In genomic region chr5:43120720-43121564, GRCh38 we compare ENCODE assay signal across 1 cellular context.
A peak's percentile ranks its signal among the peaks of the same experiment; 100 is the strongest.
TF ChIP-seq lines count a peak whose summit lies in the region.

A gene with protein sequence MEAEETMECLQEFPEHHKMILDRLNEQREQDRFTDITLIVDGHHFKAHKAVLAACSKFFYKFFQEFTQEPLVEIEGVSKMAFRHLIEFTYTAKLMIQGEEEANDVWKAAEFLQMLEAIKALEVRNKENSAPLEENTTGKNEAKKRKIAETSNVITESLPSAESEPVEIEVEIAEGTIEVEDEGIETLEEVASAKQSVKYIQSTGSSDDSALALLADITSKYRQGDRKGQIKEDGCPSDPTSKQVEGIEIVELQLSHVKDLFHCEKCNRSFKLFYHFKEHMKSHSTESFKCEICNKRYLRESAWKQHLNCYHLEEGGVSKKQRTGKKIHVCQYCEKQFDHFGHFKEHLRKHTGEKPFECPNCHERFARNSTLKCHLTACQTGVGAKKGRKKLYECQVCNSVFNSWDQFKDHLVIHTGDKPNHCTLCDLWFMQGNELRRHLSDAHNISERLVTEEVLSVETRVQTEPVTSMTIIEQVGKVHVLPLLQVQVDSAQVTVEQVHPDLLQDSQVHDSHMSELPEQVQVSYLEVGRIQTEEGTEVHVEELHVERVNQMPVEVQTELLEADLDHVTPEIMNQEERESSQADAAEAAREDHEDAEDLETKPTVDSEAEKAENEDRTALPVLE (plus strand): TSS chr5:43120914. CDS start chr5:43122054, 1,140 bp downstream.

TF ChIP-seq in HepG2, 621 proteins besides CTCF, POLR2A, EP300 and RAD21 (continued from another document and continues in another):
- TF ChIP-seq MNT (IDR thresholded peaks at IDR 0.05) (peak; percentile 73), ZNF530 (CRISPR knock-in tag; IDR thresholded peaks at IDR 0.05; ENCODE audit: low read depth) (0 out of 2 replicates have a peak, but pooled peaks have one; percentile 27), ZNF772 (CRISPR knock-in tag; IDR thresholded peaks at IDR 0.05) (peak; percentile 86), MTF1 (CRISPR knock-in tag; IDR thresholded peaks at IDR 0.05) (peak; percentile 90), ZNF33A (CRISPR knock-in tag; IDR thresholded peaks at IDR 0.05; ENCODE audit: borderline replicate concordance) (peak; percentile 63; the same call in 1 of the 2 replicates), TOE1 (CRISPR knock-in tag; IDR thresholded peaks at IDR 0.05) (no peak), YEATS4 (CRISPR knock-in tag; IDR thresholded peaks at IDR 0.05; ENCODE audit: borderline replicate concordance) (peak; percentile 95), ZNF891 (CRISPR knock-in tag; IDR thresholded peaks at IDR 0.05) (peak; percentile 90), TRIM24 (CRISPR knock-in tag; IDR thresholded peaks at IDR 0.05) (no peak), KLF6 (CRISPR knock-in tag; IDR thresholded peaks at IDR 0.05) (peak; percentile 63; the same call in 1 of the 2 replicates), MEIS1 (CRISPR knock-in tag; IDR thresholded peaks at IDR 0.05; ENCODE audit: borderline replicate concordance) (0 out of 2 replicates have a peak, but pooled peaks have one; percentile 57), CCDC6 (CRISPR knock-in tag; IDR thresholded peaks at IDR 0.05) (peak; percentile 99), ARID5B (CRISPR knock-in tag; IDR thresholded peaks at IDR 0.05) (peak; percentile 52), ZKSCAN5 (CRISPR knock-in tag; IDR thresholded peaks at IDR 0.05) (no peak), ZNF746 (CRISPR knock-in tag; IDR thresholded peaks at IDR 0.05) (peak; percentile 24; the same call in 1 of the 2 replicates), TFDP2 (CRISPR knock-in tag; IDR thresholded peaks at IDR 0.05) (peak; percentile 94), REXO4 (CRISPR knock-in tag; IDR thresholded peaks at IDR 0.05; ENCODE audit: borderline replicate concordance) (peak; percentile 64; the same call in 1 of the 2 replicates), ZNF331 (CRISPR knock-in tag; IDR thresholded peaks at IDR 0.05) (peak; percentile 77), ZNF101 (CRISPR knock-in tag; IDR thresholded peaks at IDR 0.05; ENCODE audit: borderline replicate concordance, low read depth) (peak; percentile 91; the same call in 1 of the 2 replicates), ZSCAN25 (CRISPR knock-in tag; IDR thresholded peaks at IDR 0.05) (peak; percentile 66; the same call in 1 of the 2 replicates), ZNF704 (CRISPR knock-in tag; IDR thresholded peaks at IDR 0.05; ENCODE audit: borderline replicate concordance) (peak; percentile 96; the same call in 1 of the 2 replicates), NR3C1 (CRISPR knock-in tag; IDR thresholded peaks at IDR 0.05) (no peak), DDIT3 (CRISPR knock-in tag; IDR thresholded peaks at IDR 0.05) (no peak), ZBTB7B (CRISPR knock-in tag; IDR thresholded peaks at IDR 0.05) (no peak), ZFX (CRISPR knock-in tag; IDR thresholded peaks at IDR 0.05; ENCODE audit: low read depth) (peak; percentile 85), DMAP1 (CRISPR knock-in tag; IDR thresholded peaks at IDR 0.05) (peak; percentile 95), ATF7-NPFF (CRISPR knock-in tag; IDR thresholded peaks at IDR 0.05; ENCODE audit: low read depth) (peak; percentile 98), NFKBIZ (CRISPR knock-in tag; IDR thresholded peaks at IDR 0.05) (no peak), ZNF607 (CRISPR knock-in tag; IDR thresholded peaks at IDR 0.05; ENCODE audit: borderline replicate concordance) (peak; percentile 97), FUBP1 (CRISPR knock-in tag; IDR thresholded peaks at IDR 0.05; ENCODE audit: borderline replicate concordance) (no peak), ZNF768 (CRISPR knock-in tag; IDR thresholded peaks at IDR 0.05) (peak; percentile 67; the same call in 1 of the 2 replicates), ZBTB10 (CRISPR knock-in tag; IDR thresholded peaks at IDR 0.05; ENCODE audit: borderline replicate concordance) (peak; percentile 68; the same call in 1 of the 2 replicates), FOXO1 (CRISPR knock-in tag; IDR thresholded peaks at IDR 0.05) (peak; percentile 52), TGIF2 (CRISPR knock-in tag; IDR thresholded peaks at IDR 0.05) (peak; percentile 62), KDM3A (CRISPR knock-in tag; IDR thresholded peaks at IDR 0.05; ENCODE audit: low read depth) (no peak), POLR2G (IDR thresholded peaks at IDR 0.05; ENCODE audit: low read depth, low read length) (peak; percentile 91), HOXA3 (CRISPR knock-in tag; IDR thresholded peaks at IDR 0.05) (peak; percentile 91), ZC3H13 (CRISPR knock-in tag; IDR thresholded peaks at IDR 0.05) (peak; percentile 64), ZGPAT (CRISPR knock-in tag; IDR thresholded peaks at IDR 0.05) (no peak), ZNF605 (CRISPR knock-in tag; IDR thresholded peaks at IDR 0.05) (peak; percentile 78; the same call in 1 of the 2 replicates)
- TF ChIP-seq, protein P1, sequence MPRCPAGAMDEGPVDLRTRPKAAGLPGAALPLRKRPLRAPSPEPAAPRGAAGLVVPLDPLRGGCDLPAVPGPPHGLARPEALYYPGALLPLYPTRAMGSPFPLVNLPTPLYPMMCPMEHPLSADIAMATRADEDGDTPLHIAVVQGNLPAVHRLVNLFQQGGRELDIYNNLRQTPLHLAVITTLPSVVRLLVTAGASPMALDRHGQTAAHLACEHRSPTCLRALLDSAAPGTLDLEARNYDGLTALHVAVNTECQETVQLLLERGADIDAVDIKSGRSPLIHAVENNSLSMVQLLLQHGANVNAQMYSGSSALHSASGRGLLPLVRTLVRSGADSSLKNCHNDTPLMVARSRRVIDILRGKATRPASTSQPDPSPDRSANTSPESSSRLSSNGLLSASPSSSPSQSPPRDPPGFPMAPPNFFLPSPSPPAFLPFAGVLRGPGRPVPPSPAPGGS (CRISPR knock-in tag; IDR thresholded peaks at IDR 0.05), result peak; percentile 96
- TF ChIP-seq, protein P2, sequence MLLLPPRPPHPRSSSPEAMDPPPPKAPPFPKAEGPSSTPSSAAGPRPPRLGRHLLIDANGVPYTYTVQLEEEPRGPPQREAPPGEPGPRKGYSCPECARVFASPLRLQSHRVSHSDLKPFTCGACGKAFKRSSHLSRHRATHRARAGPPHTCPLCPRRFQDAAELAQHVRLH (CRISPR knock-in tag; IDR thresholded peaks at IDR 0.05; ENCODE audit: borderline replicate concordance, low read depth), result peak; percentile 84; the same call in 1 of the 2 replicates
- TF ChIP-seq, protein P3, sequence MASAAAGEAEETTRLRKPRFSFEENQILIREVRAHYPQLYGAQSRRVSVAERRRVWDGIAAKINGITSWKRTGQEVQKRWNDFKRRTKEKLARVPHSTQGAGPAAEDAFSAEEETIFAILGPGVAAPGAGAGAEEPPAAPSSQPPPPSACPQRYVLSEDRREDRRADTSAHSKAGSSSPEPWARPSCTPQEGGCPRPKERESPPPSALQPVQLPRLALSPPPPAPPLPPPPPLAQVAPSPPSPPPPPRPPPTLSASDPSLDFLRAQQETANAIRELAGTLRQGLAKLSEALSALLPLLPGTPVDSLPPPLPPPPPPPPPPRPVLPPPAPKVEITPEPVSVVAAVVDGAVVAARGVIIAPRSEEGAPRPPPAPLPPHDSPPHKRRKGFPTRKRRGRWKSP (CRISPR knock-in tag; IDR thresholded peaks at IDR 0.05), result peak; percentile 94
